Comparison of ENCODE assay signal across 2 cellular contexts in the genomic region with DNA sequence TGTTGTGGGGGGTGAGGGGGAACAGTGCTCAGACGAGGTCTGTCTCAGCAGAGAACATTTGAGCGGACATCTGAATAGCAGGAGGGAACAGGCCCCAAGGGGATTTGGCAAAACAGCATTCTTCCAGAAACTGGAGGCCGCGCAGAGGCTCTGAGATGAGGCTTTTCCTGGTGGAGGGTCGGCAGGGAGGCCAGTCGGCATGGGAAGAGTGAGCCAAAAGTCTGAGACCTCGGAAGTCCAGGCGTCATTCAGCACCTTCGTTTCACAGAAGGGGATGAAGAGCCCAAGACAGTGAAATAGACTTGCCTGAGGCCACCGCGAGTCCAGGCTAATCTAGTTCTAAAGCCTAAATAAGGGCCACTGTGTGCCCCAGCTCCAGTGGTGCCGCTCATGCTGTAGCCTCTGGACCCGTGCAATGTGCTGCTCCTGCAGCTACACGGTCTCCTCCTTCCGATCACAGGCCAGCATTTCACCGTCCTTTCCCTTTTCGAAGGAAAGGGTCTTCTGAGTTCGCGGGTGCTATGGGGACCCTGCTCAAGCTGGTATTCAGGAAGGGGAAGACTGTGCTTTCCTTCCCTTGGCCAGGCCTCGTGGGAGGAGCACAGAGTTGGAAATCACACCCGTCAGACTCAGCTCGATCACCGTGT.
A peak's percentile ranks its signal among the peaks of the same experiment; 100 is the strongest.
TF ChIP-seq lines count a peak whose summit lies in the region.

No MANE protein-coding gene starts in this region.

TF ChIP-seq in HEK293, 187 proteins besides CTCF, POLR2A, EP300 and RAD21:
- TF ChIP-seq PRDM1 (tag by site-specific recombination; IDR thresholded peaks at IDR 0.05), result peak; percentile 58
- no peak for TF ChIP-seq ZNF624 (tag by site-specific recombination; IDR thresholded peaks at IDR 0.05)
- peak; percentile 19; the same call in 1 of the 2 replicates for TF ChIP-seq ZBTB8A (tag by site-specific recombination; IDR thresholded peaks at IDR 0.05)

TF ChIP-seq in K562, 482 proteins besides CTCF, POLR2A, EP300 and RAD21:
- peak; percentile 94; the same call in 1 of the 2 replicates for TF ChIP-seq BCOR (IDR thresholded peaks at IDR 0.05)
- 0 out of 2 replicates have a peak, but pooled peaks have one; percentile 39 for TF ChIP-seq ZNF263 (CRISPR knock-in tag; IDR thresholded peaks at IDR 0.05; ENCODE audit: borderline replicate concordance)
- TF ChIP-seq TBL1XR1 (IDR thresholded peaks at IDR 0.05; ENCODE audit: low read length in 2 of 2), result 0 out of 4 replicates have a peak, but pooled peaks of 1 of the 2 experiments have one; percentile 2
- TF ChIP-seq ZNF197 (CRISPR knock-in tag; IDR thresholded peaks at IDR 0.05; ENCODE audit: low read depth), result no peak
- no peak for TF ChIP-seq BRCA1 (IDR thresholded peaks at IDR 0.05)
- 0 out of 2 replicates have a peak, but pooled peaks have one; percentile 67 for TF ChIP-seq BRCA1 (CRISPR knock-in tag; IDR thresholded peaks at IDR 0.05)
- TF ChIP-seq MBD1 (CRISPR knock-in tag; IDR thresholded peaks at IDR 0.05), result peak; percentile 53; the same call in 1 of the 2 replicates
- 0 out of 2 replicates have a peak, but pooled peaks have one; percentile 6 for TF ChIP-seq PATZ1 (CRISPR knock-in tag; IDR thresholded peaks at IDR 0.05; ENCODE audit: borderline replicate concordance)
- TF ChIP-seq ZFP91 (CRISPR knock-in tag; IDR thresholded peaks at IDR 0.05), result 0 out of 2 replicates have a peak, but pooled peaks have one; percentile 44
- TF ChIP-seq KLF1 (tag; IDR thresholded peaks at IDR 0.05), result peak; percentile 31; the same call in 1 of the 2 replicates
- no peak for TF ChIP-seq ZNF717 (CRISPR knock-in tag; IDR thresholded peaks at IDR 0.05)
- peak; percentile 82; the same call in 1 of the 2 replicates for TF ChIP-seq HDAC2 (IDR thresholded peaks at IDR 0.05)
- TF ChIP-seq, protein P1, sequence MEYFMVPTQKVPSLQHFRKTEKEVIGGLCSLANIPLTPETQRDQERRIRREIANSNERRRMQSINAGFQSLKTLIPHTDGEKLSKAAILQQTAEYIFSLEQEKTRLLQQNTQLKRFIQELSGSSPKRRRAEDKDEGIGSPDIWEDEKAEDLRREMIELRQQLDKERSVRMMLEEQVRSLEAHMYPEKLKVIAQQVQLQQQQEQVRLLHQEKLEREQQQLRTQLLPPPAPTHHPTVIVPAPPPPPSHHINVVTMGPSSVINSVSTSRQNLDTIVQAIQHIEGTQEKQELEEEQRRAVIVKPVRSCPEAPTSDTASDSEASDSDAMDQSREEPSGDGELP (CRISPR knock-in tag; IDR thresholded peaks at IDR 0.05; ENCODE audit: borderline replicate concordance), result peak; percentile 2; the same call in 1 of the 2 replicates
- no peak for TF ChIP-seq ZNF79 (CRISPR knock-in tag; IDR thresholded peaks at IDR 0.05; ENCODE audit: low read depth)
- TF ChIP-seq ZNF589 (CRISPR knock-in tag; IDR thresholded peaks at IDR 0.05; ENCODE audit: low read depth), result no peak
- no peak for TF ChIP-seq ZNF174 (CRISPR knock-in tag; IDR thresholded peaks at IDR 0.05)
- TF ChIP-seq AFF4 (CRISPR knock-in tag; IDR thresholded peaks at IDR 0.05), result peak; percentile 6; the same call in 1 of the 2 replicates
- peak; percentile 66; the same call in 1 of the 2 replicates for TF ChIP-seq GTF2E2 (tag; IDR thresholded peaks at IDR 0.05)
- TF ChIP-seq, protein P2, sequence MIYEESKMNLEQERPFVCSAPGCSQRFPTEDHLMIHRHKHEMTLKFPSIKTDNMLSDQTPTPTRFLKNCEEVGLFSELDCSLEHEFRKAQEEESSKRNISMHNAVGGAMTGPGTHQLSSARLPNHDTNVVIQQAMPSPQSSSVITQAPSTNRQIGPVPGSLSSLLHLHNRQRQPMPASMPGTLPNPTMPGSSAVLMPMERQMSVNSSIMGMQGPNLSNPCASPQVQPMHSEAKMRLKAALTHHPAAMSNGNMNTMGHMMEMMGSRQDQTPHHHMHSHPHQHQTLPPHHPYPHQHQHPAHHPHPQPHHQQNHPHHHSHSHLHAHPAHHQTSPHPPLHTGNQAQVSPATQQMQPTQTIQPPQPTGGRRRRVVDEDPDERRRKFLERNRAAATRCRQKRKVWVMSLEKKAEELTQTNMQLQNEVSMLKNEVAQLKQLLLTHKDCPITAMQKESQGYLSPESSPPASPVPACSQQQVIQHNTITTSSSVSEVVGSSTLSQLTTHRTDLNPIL (CRISPR knock-in tag; IDR thresholded peaks at IDR 0.05), result no peak
- peak; percentile 62; the same call in 1 of the 2 replicates for TF ChIP-seq ZNF609 (CRISPR knock-in tag; IDR thresholded peaks at IDR 0.05; ENCODE audit: borderline replicate concordance)
- TF ChIP-seq, protein P3, sequence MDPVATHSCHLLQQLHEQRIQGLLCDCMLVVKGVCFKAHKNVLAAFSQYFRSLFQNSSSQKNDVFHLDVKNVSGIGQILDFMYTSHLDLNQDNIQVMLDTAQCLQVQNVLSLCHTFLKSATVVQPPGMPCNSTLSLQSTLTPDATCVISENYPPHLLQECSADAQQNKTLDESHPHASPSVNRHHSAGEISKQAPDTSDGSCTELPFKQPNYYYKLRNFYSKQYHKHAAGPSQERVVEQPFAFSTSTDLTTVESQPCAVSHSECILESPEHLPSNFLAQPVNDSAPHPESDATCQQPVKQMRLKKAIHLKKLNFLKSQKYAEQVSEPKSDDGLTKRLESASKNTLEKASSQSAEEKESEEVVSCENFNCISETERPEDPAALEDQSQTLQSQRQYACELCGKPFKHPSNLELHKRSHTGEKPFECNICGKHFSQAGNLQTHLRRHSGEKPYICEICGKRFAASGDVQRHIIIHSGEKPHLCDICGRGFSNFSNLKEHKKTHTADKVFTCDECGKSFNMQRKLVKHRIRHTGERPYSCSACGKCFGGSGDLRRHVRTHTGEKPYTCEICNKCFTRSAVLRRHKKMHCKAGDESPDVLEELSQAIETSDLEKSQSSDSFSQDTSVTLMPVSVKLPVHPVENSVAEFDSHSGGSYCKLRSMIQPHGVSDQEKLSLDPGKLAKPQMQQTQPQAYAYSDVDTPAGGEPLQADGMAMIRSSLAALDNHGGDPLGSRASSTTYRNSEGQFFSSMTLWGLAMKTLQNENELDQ (CRISPR knock-in tag; IDR thresholded peaks at IDR 0.05; ENCODE audit: borderline replicate concordance), result 0 out of 2 replicates have a peak, but pooled peaks have one; percentile 65
